Comparison of ENCODE assay signal across 8 cellular contexts in genomic region chr6:82246802-82247633, GRCh38. TPM values are rescaled to one million over a fixed set of nuclear protein-coding genes. Genes with fewer than 3 reads are reported as not detected.
DNase-seq lines count a peak whose midpoint lies in the region; ATAC-seq, FAIRE-seq and TF ChIP-seq lines count a peak whose summit lies in the region.

No MANE protein-coding gene starts in this region.

- no peaks in the 10 kb centered on the region for H3K9me3 ChIP-seq in smooth muscle cell (replicated peaks; ENCODE audit: low read depth)

- H3K4me3 ChIP-seq in cardiac fibroblast (replicated peaks in 1 of 2; ENCODE audit: low read depth in 2 of 2, low read length in 2 of 2) (peak overlapping the region; percentile 83 to 87), smooth muscle cell (peak overlapping the region; percentile 69)

- peaks cover 51% of the 10 kb centered on the region for H3K79me2 ChIP-seq in smooth muscle cell (ENCODE audit: low read depth)

- H3F3A ChIP-seq in smooth muscle cell (ENCODE audit: low read depth), result no peaks in the 10 kb centered on the region

- peak; percentile 41 for DNase-seq in NCI-H1092 treated with DMSO at 0.1 percent for 48 hours (lab: John Stamatoyannopoulos, UW)
- no peak for DNase-seq in NCI-H1092 (lab: John Stamatoyannopoulos, UW)
- DNase-seq in RCC 7860 (ENCODE audit: low spot score), result peak; percentile 45
- DNase-seq in cardiac fibroblast (ENCODE audit: low read depth in 2 of 2), result peak; percentile 44 to 58
- DNase-seq in inferior parietal cortex (ENCODE audit: extremely low spot score), result peak; percentile 67
- peak; percentile 84 for DNase-seq in smooth muscle cell (lab: John Stamatoyannopoulos, UW; ENCODE audit: unreplicated experiment)

- FAIRE-seq in RCC 7860 (lab: Jason Lieb, UNC), result no peak

- H3K9ac ChIP-seq in smooth muscle cell (ENCODE audit: low read depth), result peak overlapping the region; percentile 96

- H3K27me3 ChIP-seq in smooth muscle cell (ENCODE audit: low read depth), result no peaks in the 10 kb centered on the region

- H3K4me2 ChIP-seq in smooth muscle cell, result peak overlapping the region; percentile 85

- TF ChIP-seq CTCF in cardiac fibroblast (IDR thresholded peaks at IDR 0.05; ENCODE audit: low read depth, low read length) (no peak), smooth muscle cell (IDR thresholded peaks at IDR 0.05; ENCODE audit: borderline replicate concordance, insufficient read depth, poor library complexity, severe bottlenecking) (no peak)

- H3K27ac ChIP-seq in smooth muscle cell (ENCODE audit: low read depth), result peak overlapping the region; percentile 95

- peak; percentile 56 for ATAC-seq in GM21360 (IDR thresholded peaks at IDR 0.05; ENCODE audit: unreplicated experiment)
- peak; percentile 36 for ATAC-seq in HG03565 (IDR thresholded peaks at IDR 0.05; ENCODE audit: unreplicated experiment)

- peaks cover 23% of the 10 kb centered on the region for H4K20me1 ChIP-seq in smooth muscle cell (ENCODE audit: low read depth)

- 3% methylated on average over 34 of the region's 42 CpGs for WGBS in smooth muscle cell (ENCODE audit: low lambda C conversion rate)

- peaks cover 20% of the 10 kb centered on the region for H3K4me1 ChIP-seq in smooth muscle cell (ENCODE audit: low read depth)

- no peaks in the 10 kb centered on the region for H3K36me3 ChIP-seq in smooth muscle cell (ENCODE audit: low read depth)

- H2AFZ ChIP-seq in smooth muscle cell (ENCODE audit: low read depth), result peak overlapping the region; percentile 82

RNA-seq across cellular contexts. Expression of gene IBTK, which starts 0.5 kb away (rescaled TPM):
- 50.7 and 69.7 TPM in 2 replicates for total RNA-seq in smooth muscle cell
- 15.3 and 21.6 TPM in 2 replicates for polyA plus RNA-seq in smooth muscle cell
